ENCODE assay signal across 8 cellular contexts in the genomic region with DNA sequence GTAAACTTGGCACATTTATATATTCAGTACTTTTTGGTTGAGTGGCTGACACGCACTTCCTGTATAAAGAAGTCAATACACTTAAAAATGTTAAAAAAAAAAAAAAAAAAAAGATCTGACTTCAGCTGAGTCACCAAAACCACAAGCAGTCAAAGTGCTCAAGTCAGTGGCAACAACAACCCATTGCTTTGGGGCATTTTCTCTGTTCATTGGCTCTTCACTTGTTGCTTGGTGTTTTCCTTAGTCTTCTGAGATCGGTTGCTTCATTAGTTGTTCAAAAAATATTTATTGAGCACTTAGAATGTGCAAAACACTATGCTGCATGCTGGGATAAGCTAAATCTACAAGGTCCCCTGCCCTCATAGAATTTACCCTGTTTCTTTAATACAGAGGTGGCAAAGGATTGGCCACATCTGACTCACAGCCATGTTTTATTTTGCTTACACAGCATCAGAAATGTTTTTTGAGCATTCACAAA.
DNase-seq lines count a peak whose midpoint lies in the region; ATAC-seq, FAIRE-seq and TF ChIP-seq lines count a peak whose summit lies in the region.

No MANE protein-coding gene starts in this region.

- no peaks in the 10 kb centered on the region for H3K9me1 ChIP-seq in K562 (ENCODE audit: control insufficient read depth, insufficient read depth, low read length)

- H3K79me2 ChIP-seq in SK-N-SH (ENCODE audit: insufficient read depth) (peaks cover 59% of the 10 kb centered on the region), K562 (ENCODE audit: control insufficient read depth, insufficient read depth, low read length) (peaks cover 89% of the 10 kb centered on the region)

- H3K4me2 ChIP-seq in BLaER1 treated with 17β-estradiol and CSF1 and Interleukin-3, amounts not matched to agents 10 nM and 100 nM, result peak overlapping the region; percentile 16 to 93 (median 62)
- H3K4me2 ChIP-seq in SK-N-SH (peak overlapping the region; percentile 60), K562 (ENCODE audit: insufficient read depth, low read length) (peak overlapping the region; percentile 61)

- peak overlapping the region; percentile 23; the same call in 1 of the 2 replicates for H2AFZ ChIP-seq in SK-N-SH (ENCODE audit: low read depth)
- peak overlapping the region; percentile 27 for H2AFZ ChIP-seq in K562 (ENCODE audit: low read depth, low read length)

- DNase-seq in SK-N-SH, result no peak
- DNase-seq in K562 (ENCODE audit: extremely low read depth in 1 of 4, low spot score in 3 of 4), result peak; percentile 10 to 77 (median 38)
- DNase-seq in mucosa of gallbladder (ENCODE audit: low spot score), result peak; percentile 12
- no peak for DNase-seq in cerebellum (ENCODE audit: low spot score)
- no peak for DNase-seq in NCI-H2107 (lab: John Stamatoyannopoulos, UW)

- no peak for TF ChIP-seq CTCF in SK-N-SH (IDR thresholded peaks at IDR 0.05)
- TF ChIP-seq CTCF in K562 (IDR thresholded peaks at IDR 0.05 in 2 of 3, conservative IDR thresholded peaks at IDR 0.05 in 1 of 3; ENCODE audit: insufficient read depth in 2 of 3, low read depth in 1 of 3, low read length in 3 of 3), result no peak

- no peaks in the 10 kb centered on the region for H3K27me3 ChIP-seq in BLaER1 treated with 17β-estradiol and CSF1 and Interleukin-3, amounts not matched to agents 10 nM and 100 nM
- H3K27me3 ChIP-seq in SK-N-SH (ENCODE audit: insufficient read depth), result no peaks in the 10 kb centered on the region
- no peaks in the 10 kb centered on the region for H3K27me3 ChIP-seq in K562 (ENCODE audit: control insufficient read depth in 2 of 2, insufficient read depth in 2 of 2, low read length in 2 of 2)

- in situ Hi-C loops in K562 (cut with MboI), result no loop called here

- intact Hi-C loops in K562 (cut with micrococcal nuclease), result loop anchor here (2.0 kb wide), 1 partner anchor 63 kb away; the partner anchor contains the start of gene ZNRF2

- H3K9me2 ChIP-seq in SK-N-SH, result no peaks in the 10 kb centered on the region

- TF ChIP-seq EP300 in SK-N-SH (IDR thresholded peaks at IDR 0.05; ENCODE audit: borderline replicate concordance in 1 of 2, low read depth in 1 of 2, low read length in 1 of 2) (peak in 1 of 2 experiments; percentile 59; a peak in 2 of 4 replicates), K562 (IDR thresholded peaks at IDR 0.05; ENCODE audit: low read length) (peak; percentile 62)

- peak overlapping the region in 2 of 10 experiments; percentile 30; a peak in 3 of 20 replicates for H3K4me3 ChIP-seq in BLaER1 treated with 17β-estradiol and CSF1 and Interleukin-3, amounts not matched to agents 10 nM and 100 nM
- H3K4me3 ChIP-seq in SK-N-SH (ENCODE audit: low read depth in 2 of 2, low read length in 1 of 2) (peak overlapping the region; percentile 4 to 7; a peak in 1 of 4 replicates), K562 (no peak overlapping the region; the same call in 1 of the 2 replicates)

- peaks cover 0 to 2% (median under 1%) of the 10 kb centered on the region in 11 experiments; a peak in 7 of 22 replicates for H3K36me3 ChIP-seq in BLaER1 treated with 17β-estradiol and CSF1 and Interleukin-3, amounts not matched to agents 10 nM and 100 nM
- H3K36me3 ChIP-seq in SK-N-SH (replicated peaks in 1 of 2; ENCODE audit: control insufficient read depth in 1 of 2, insufficient read depth in 2 of 2, low read length in 1 of 2) (no peaks in the 10 kb centered on the region), K562 (ENCODE audit: control insufficient read depth, insufficient read depth, low read length) (no peaks in the 10 kb centered on the region)

- WGBS in SK-N-SH (ENCODE audit: low lambda C conversion rate), result 16% methylated on average over 2 of the region's 2 CpGs
- WGBS in K562 (ENCODE audit: insufficient coverage, low coverage, missing lambda C conversion rate), result 0% methylated on average over 2 of the region's 2 CpGs

- peak; percentile 83 for FAIRE-seq in K562 (lab: Jason Lieb, UNC)

- CTCF ChIA-PET in SK-N-SH (lab: Yijun Ruan, JAX), result interaction anchor here (0.9 to 1.6 kb wide), 5 partner anchors 10 to 162 kb away, joined by 3 to 4 read pairs (median 3); no protein-coding TSS in a partner anchor
- CTCF ChIA-PET in K562 (lab: Yijun Ruan, JAX; ENCODE audit: low intra/inter-chr PET ratio), result no interaction called here

- H3K27ac ChIP-seq in BLaER1 treated with 17β-estradiol and CSF1 and Interleukin-3, amounts not matched to agents 10 nM and 100 nM, result peak overlapping the region in 10 of 11 experiments; percentile 20 to 68 (median 56); a peak in 18 of 22 replicates
- peak overlapping the region; percentile 69 to 70; a peak in 3 of 4 replicates for H3K27ac ChIP-seq in SK-N-SH (ENCODE audit: low read depth in 2 of 2, low read length in 1 of 2)
- H3K27ac ChIP-seq in K562 (ENCODE audit: extremely low read depth, low read depth, low read length), result peak overlapping the region; percentile 80

- TSS peak; percentile 24 for BruUV-seq in K562 (replicated peaks; lab: Mats Ljungman, UMichigan)

- H3K4me1 ChIP-seq in BLaER1 treated with 17β-estradiol and CSF1 and Interleukin-3, amounts not matched to agents 10 nM and 100 nM, result peaks cover 23 to 98% (median 57%) of the 10 kb centered on the region in 10 experiments
- H3K4me1 ChIP-seq in SK-N-SH (ENCODE audit: control insufficient read depth in 1 of 2, insufficient read depth in 2 of 2, low read depth in 1 of 2, low read length in 1 of 2) (peaks cover 9 to 32% of the 10 kb centered on the region in 2 experiments; a peak in 2 of 4 replicates), K562 (replicated peaks in 1 of 2; ENCODE audit: control insufficient read depth in 2 of 2, insufficient read depth in 2 of 2, low read length in 2 of 2) (peaks cover 0 to 48% of the 10 kb centered on the region in 2 experiments; a peak in 3 of 5 replicates)

- peaks cover 0 to 100% (median 0%) of the 10 kb centered on the region in 11 experiments; a peak in 10 of 22 replicates for H4K20me1 ChIP-seq in BLaER1 treated with 17β-estradiol and CSF1 and Interleukin-3, amounts not matched to agents 10 nM and 100 nM
- H4K20me1 ChIP-seq in SK-N-SH (ENCODE audit: insufficient read depth) (no peaks in the 10 kb centered on the region), K562 (replicated peaks; ENCODE audit: control insufficient read depth, insufficient read depth, low read length) (no peaks in the 10 kb centered on the region)

- POLR2A ChIA-PET in SK-N-SH (lab: Yijun Ruan, JAX) (no interaction called here), K562 (lab: Yijun Ruan, JAX) (interaction anchor here (0.7 to 1.4 kb wide), 2 partner anchors 20 to 24 kb away, joined by 3 read pairs; no protein-coding TSS in a partner anchor)

- ATAC-seq in GM19324 (IDR thresholded peaks at IDR 0.05; ENCODE audit: low FRiP score, unreplicated experiment), result peak; percentile 65
- ATAC-seq in HG03354 (IDR thresholded peaks at IDR 0.05; ENCODE audit: poor library complexity, severe bottlenecking, unreplicated experiment), result peak; percentile 91
- peak; percentile 84 for ATAC-seq in K562

- peak overlapping the region in 5 of 11 experiments; percentile 10 to 58 (median 25); a peak in 7 of 22 replicates for H3K9ac ChIP-seq in BLaER1 treated with 17β-estradiol and CSF1 and Interleukin-3, amounts not matched to agents 10 nM and 100 nM
- H3K9ac ChIP-seq in SK-N-SH (peak overlapping the region; percentile 22; the same call in 1 of the 2 replicates), K562 (ENCODE audit: insufficient read depth in 1 of 2, low read depth in 2 of 2, low read length in 2 of 2) (peak overlapping the region in 1 of 2 experiments; percentile 34; a peak in 2 of 4 replicates)

- peaks cover 0 to 15% (median 3%) of the 10 kb centered on the region in 11 experiments; a peak in 17 of 22 replicates for H3K9me3 ChIP-seq in BLaER1 treated with 17β-estradiol and CSF1 and Interleukin-3, amounts not matched to agents 10 nM and 100 nM (replicated peaks in 1 of 11)
- H3K9me3 ChIP-seq in SK-N-SH (no peaks in the 10 kb centered on the region), K562 (replicated peaks; ENCODE audit: control insufficient read depth, insufficient read depth, low read depth, low read length) (no peaks in the 10 kb centered on the region)

- peaks cover 38% of the 10 kb centered on the region for H3F3A ChIP-seq in SK-N-SH (replicated peaks; ENCODE audit: insufficient read depth)

- TF ChIP-seq POLR2A in K562 (conservative IDR thresholded peaks at IDR 0.05), result no peak

- no peak for TF ChIP-seq RAD21 in SK-N-SH (IDR thresholded peaks at IDR 0.05; ENCODE audit: low read length)
- 0 out of 4 replicates have a peak, but pooled peaks of 1 of the 2 experiments have one; percentile 11 for TF ChIP-seq RAD21 in K562 (CRISPR knock-in tag; conservative IDR thresholded peaks at IDR 0.05 in 1 of 2, IDR thresholded peaks at IDR 0.05 in 1 of 2)

TF ChIP-seq in SK-N-SH, 30 proteins besides CTCF, POLR2A, EP300 and RAD21 (continues in another document):
- TF ChIP-seq SMC3 (IDR thresholded peaks at IDR 0.05; ENCODE audit: low read depth, low read length), result no peak
- no peak for TF ChIP-seq MXI1 (IDR thresholded peaks at IDR 0.05; ENCODE audit: low read depth, low read length)
- peak; percentile 69; the same call in 1 of the 2 replicates for TF ChIP-seq ELF1 (IDR thresholded peaks at IDR 0.05)
- no peak for TF ChIP-seq YY1 (IDR thresholded peaks at IDR 0.05; ENCODE audit: low read depth)
- TF ChIP-seq, protein P1, sequence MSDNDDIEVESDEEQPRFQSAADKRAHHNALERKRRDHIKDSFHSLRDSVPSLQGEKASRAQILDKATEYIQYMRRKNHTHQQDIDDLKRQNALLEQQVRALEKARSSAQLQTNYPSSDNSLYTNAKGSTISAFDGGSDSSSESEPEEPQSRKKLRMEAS (IDR thresholded peaks at IDR 0.05; ENCODE audit: low read depth), result peak; percentile 46; the same call in 1 of the 2 replicates
- TF ChIP-seq EZH2phosphoT487 (IDR thresholded peaks at IDR 0.05; ENCODE audit: borderline replicate concordance, low read depth), result no peak
- TF ChIP-seq RXRA (IDR thresholded peaks at IDR 0.05; ENCODE audit: borderline replicate concordance, low read depth), result 0 out of 2 replicates have a peak, but pooled peaks have one; percentile 55
- TF ChIP-seq GATA2 (CRISPR knock-in tag; IDR thresholded peaks at IDR 0.05), result no peak

TF ChIP-seq in K562, 482 proteins besides CTCF, POLR2A, EP300 and RAD21 (continues in another document):
- no peak for TF ChIP-seq YBX1 (IDR thresholded peaks at IDR 0.05)
- TF ChIP-seq WHSC1 (IDR thresholded peaks at IDR 0.05; ENCODE audit: low read length), result no peak
- no peak for TF ChIP-seq ZNF133 (CRISPR knock-in tag; IDR thresholded peaks at IDR 0.05)
- TF ChIP-seq BMI1 (IDR thresholded peaks at IDR 0.05; ENCODE audit: low read length), result no peak
- TF ChIP-seq, protein P2, sequence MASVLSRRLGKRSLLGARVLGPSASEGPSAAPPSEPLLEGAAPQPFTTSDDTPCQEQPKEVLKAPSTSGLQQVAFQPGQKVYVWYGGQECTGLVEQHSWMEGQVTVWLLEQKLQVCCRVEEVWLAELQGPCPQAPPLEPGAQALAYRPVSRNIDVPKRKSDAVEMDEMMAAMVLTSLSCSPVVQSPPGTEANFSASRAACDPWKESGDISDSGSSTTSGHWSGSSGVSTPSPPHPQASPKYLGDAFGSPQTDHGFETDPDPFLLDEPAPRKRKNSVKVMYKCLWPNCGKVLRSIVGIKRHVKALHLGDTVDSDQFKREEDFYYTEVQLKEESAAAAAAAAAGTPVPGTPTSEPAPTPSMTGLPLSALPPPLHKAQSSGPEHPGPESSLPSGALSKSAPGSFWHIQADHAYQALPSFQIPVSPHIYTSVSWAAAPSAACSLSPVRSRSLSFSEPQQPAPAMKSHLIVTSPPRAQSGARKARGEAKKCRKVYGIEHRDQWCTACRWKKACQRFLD (CRISPR knock-in tag; IDR thresholded peaks at IDR 0.05), result peak; percentile 30; the same call in 1 of the 2 replicates

Comparison
In these comparisons a context has a peak if more than half of its experiments do, and no peak if none do; other contexts are left out.
1. DNase-seq: peak in K562 (4 of 4) and mucosa of gallbladder (single experiment); none in SK-N-SH (single experiment), cerebellum (single experiment) and NCI-H2107 (single experiment).
2. Peak in every context shown above with its lines, with median percentiles within 50 percentile points of each other: H3K27ac ChIP-seq, H3K4me2 ChIP-seq and ATAC-seq.